Comparison of ENCODE assay signal across 8 cellular contexts in genomic region chr9:110183208-110184145, GRCh38. TPM values are rescaled to one million over a fixed set of nuclear protein-coding genes. Genes with fewer than 3 reads are reported as not detected.
DNase-seq lines count a peak whose midpoint lies in the region; ATAC-seq lines count a peak whose summit lies in the region.

No MANE protein-coding gene starts in this region.

- H3K27me3 Mint-ChIP-seq in central memory CD8-positive, alpha-beta T cell = no peaks in the 10 kb centered on the region

- DNase-seq in Right ventricle myocardium inferior (ENCODE audit: missing footprints) (no peak), cardiac septum (ENCODE audit: low spot score) (no peak), NCI-H2029 treated with DMSO at 0.1 percent for 48 hours (lab: John Stamatoyannopoulos, UW) (peak; percentile 86), UCSD-AML1 (lab: John Stamatoyannopoulos, UW; ENCODE audit: unreplicated experiment) (peak; percentile 13), left kidney (ENCODE audit: low read depth, low spot score) (peak; percentile 91)
- DNase-seq in central memory CD8-positive, alpha-beta T cell (ENCODE audit: low spot score in 2 of 2) = no peak
- peak; percentile 38 to 48 for DNase-seq in stimulated activated CD4-positive, alpha-beta T cell treated with anti-CD3 and anti-CD28 coated beads, Interleukin-4, amount 100 ng/mL, for 48 hours (ENCODE audit: low read depth in 2 of 2)

- intact Hi-C loops in Right ventricle myocardium inferior (cut with DNase I) (loop anchor here (5.0 kb wide), 1 partner anchor 34 kb away; no protein-coding TSS in a partner anchor), cardiac septum (cut with DNase I) (loop anchor here (5.0 to 10.0 kb wide), 2 partner anchors 34 to 441 kb away; no protein-coding TSS in a partner anchor)

- no peak overlapping the region for H3K27ac Mint-ChIP-seq in central memory CD8-positive, alpha-beta T cell (ENCODE audit: low read depth)

- ATAC-seq in Right ventricle myocardium inferior (peak; percentile 48), HG02852 (IDR thresholded peaks at IDR 0.05; ENCODE audit: unreplicated experiment) (peak; percentile 80)
- ATAC-seq in central memory CD8-positive, alpha-beta T cell (replicated peaks; ENCODE audit: extremely low read depth, poor library complexity, severe bottlenecking) = peak; percentile 65

- no peaks in the 10 kb centered on the region for H3K9me3 Mint-ChIP-seq in central memory CD8-positive, alpha-beta T cell

- H3K4me1 Mint-ChIP-seq in central memory CD8-positive, alpha-beta T cell = no peaks in the 10 kb centered on the region

- H3K36me3 Mint-ChIP-seq in central memory CD8-positive, alpha-beta T cell (ENCODE audit: insufficient read depth) = peaks cover 2% of the 10 kb centered on the region

- H3K4me3 Mint-ChIP-seq in central memory CD8-positive, alpha-beta T cell = no peak overlapping the region

RNA-seq across cellular contexts. Expression of gene C9orf152, which starts 24.5 kb away (rescaled TPM):
- total RNA-seq in Right ventricle myocardium inferior = not detected
- not detected for total RNA-seq in cardiac septum

Comparison
In these comparisons a context has a peak if more than half of its experiments do, and no peak if none do; other contexts are left out.
1. DNase-seq: peak in NCI-H2029 treated with DMSO at 0.1 percent for 48 hours (single experiment), UCSD-AML1 (single experiment), left kidney (single experiment) and stimulated activated CD4-positive, alpha-beta T cell treated with anti-CD3 and anti-CD28 coated beads, Interleukin-4, amount 100 ng/mL, for 48 hours (2 of 2); none in Right ventricle myocardium inferior (single experiment), cardiac septum (single experiment) and central memory CD8-positive, alpha-beta T cell (0 of 2).
2. Peak in every context shown above with its lines, with median percentiles within 50 percentile points of each other: ATAC-seq.